Comparison of ENCODE assay signal across 8 cellular contexts in genomic region chr12:57725851-57726150, GRCh38. TPM values are rescaled to one million over a fixed set of nuclear protein-coding genes. Genes with fewer than 3 reads are reported as not detected.
DNase-seq lines count a peak whose midpoint lies in the region; ATAC-seq and TF ChIP-seq lines count a peak whose summit lies in the region.

No MANE protein-coding gene starts in this region.

- peak overlapping the region in 3 of 5 experiments; percentile 65 to 97 (median 70) for H3K27ac Mint-ChIP-seq in brain

- DNase-seq in HFF-Myc (ENCODE audit: extremely low read depth, low read depth) = no peak
- DNase-seq in left lung = no peak
- no peak for DNase-seq in suprapubic skin (ENCODE audit: low spot score in 2 of 2)
- DNase-seq in erythroblast (lab: John Stamatoyannopoulos, UW) = no peak
- DNase-seq in cerebellar nuclear complex (lab: John Stamatoyannopoulos, UW) = no peak

- H3K27me3 ChIP-seq in left lung (peaks cover 0 to 7% of the 10 kb centered on the region in 2 donors), suprapubic skin (no peaks in the 10 kb centered on the region)

- H3K27me3 Mint-ChIP-seq in brain = peaks cover 44% of the 10 kb centered on the region

- no peaks in the 10 kb centered on the region for H3K9me3 ChIP-seq in left lung
- no peaks in the 10 kb centered on the region for H3K9me3 ChIP-seq in suprapubic skin

- H3K4me1 ChIP-seq in left lung = peaks cover 4 to 6% of the 10 kb centered on the region in 2 donors
- H3K4me1 ChIP-seq in suprapubic skin = peaks cover 27% of the 10 kb centered on the region

- ATAC-seq in left lung (no peak), HG02938 (IDR thresholded peaks at IDR 0.05; ENCODE audit: unreplicated experiment) (no peak), GM19455 (IDR thresholded peaks at IDR 0.05; ENCODE audit: unreplicated experiment) (no peak)

- H3K4me1 Mint-ChIP-seq in brain = peaks cover 8% of the 10 kb centered on the region

- TF ChIP-seq POLR2A in suprapubic skin (IDR thresholded peaks at IDR 0.05) = no peak
- no peak for TF ChIP-seq POLR2A in erythroblast (IDR thresholded peaks at IDR 0.05; ENCODE audit: low read length)

- H3K4me3 ChIP-seq in HFF-Myc (replicated peaks; ENCODE audit: low read depth, low read length) = peak overlapping the region; percentile 76
- H3K4me3 ChIP-seq in left lung = peak overlapping the region; percentile 51 to 55
- H3K4me3 ChIP-seq in suprapubic skin = peak overlapping the region; percentile 82

- peak overlapping the region; percentile 93 to 97 (median 96) for H3K4me3 Mint-ChIP-seq in brain

- WGBS in suprapubic skin = 14% methylated on average over 8 of the region's 10 CpGs

- intact Hi-C loops in left lung (cut with DNase I) = no loop called here

- TF ChIP-seq CTCF in HFF-Myc (IDR thresholded peaks at IDR 0.05; ENCODE audit: low read depth, low read length, missing control alignments) (no peak), brain (conservative IDR thresholded peaks at IDR 0.05) (no peak), left lung (IDR thresholded peaks at IDR 0.05) (no peak), suprapubic skin (IDR thresholded peaks at IDR 0.05) (no peak)

- H3K27ac ChIP-seq in left lung = peak overlapping the region in 1 of 2 donors; percentile 67
- H3K27ac ChIP-seq in suprapubic skin = no peak overlapping the region

- H3K36me3 ChIP-seq in left lung (peaks cover 0 to 61% of the 10 kb centered on the region in 2 donors), suprapubic skin (peaks cover 13% of the 10 kb centered on the region)

- H3K36me3 Mint-ChIP-seq in brain = peaks cover 32% of the 10 kb centered on the region

- H3K9me3 Mint-ChIP-seq in brain = peaks cover 0 to 8% (median 0%) of the 10 kb centered on the region in 5 experiments

- TF ChIP-seq EP300 in suprapubic skin (IDR thresholded peaks at IDR 0.05) = no peak

RNA-seq across cellular contexts. Expression of gene AGAP2, which starts 12.7 kb away (rescaled TPM):
- 37.8 TPM for polyA plus RNA-seq in brain (ENCODE audit: insufficient read depth, low read depth, low replicate concordance)
- total RNA-seq in left lung (1 to 10 TPM; 1.9 to 5.8 TPM), suprapubic skin (1 to 10 TPM in 3 of 4 donors, under 1 TPM in 1; 0.45 to 1.4 (median 1.3) TPM)

RNA-seq across cellular contexts. Expression of gene TSPAN31, which starts 19.0 kb away (rescaled TPM):
- 38.4 TPM for polyA plus RNA-seq in brain (ENCODE audit: insufficient read depth, low read depth, low replicate concordance)
- total RNA-seq in left lung (10 to 100 TPM; 33.5 to 40.0 TPM), suprapubic skin (10 to 100 TPM; 29.8 to 54.7 (median 36.8) TPM)

RNA-seq across cellular contexts. Expression of gene CDK4, which starts 26.3 kb away (rescaled TPM):
- 240 TPM for polyA plus RNA-seq in brain (ENCODE audit: insufficient read depth, low read depth, low replicate concordance)
- total RNA-seq in left lung (100 to 1,000 TPM in 1 of 2 donors, 10 to 100 TPM in 1; 80.1 to 130 TPM), suprapubic skin (10 to 100 TPM; 35.7 to 82.3 (median 47.0) TPM)

RNA-seq across cellular contexts. Expression of gene MARCHF9, which starts 29.1 kb away (rescaled TPM):
- polyA plus RNA-seq in brain (ENCODE audit: insufficient read depth, low read depth, low replicate concordance) = 26.0 TPM
- total RNA-seq in left lung (10 to 100 TPM; 17.4 to 22.4 TPM), suprapubic skin (10 to 100 TPM; 10.2 to 26.6 (median 13.1) TPM)

RNA-seq across cellular contexts. Expression of gene OS9, which starts 31.9 kb away (rescaled TPM):
- polyA plus RNA-seq in brain (ENCODE audit: insufficient read depth, low read depth, low replicate concordance) = 201 TPM
- total RNA-seq in left lung = 100 to 1,000 TPM; 282 to 321 TPM
- total RNA-seq in suprapubic skin = 100 to 1,000 TPM; 165 to 282 (median 236) TPM
